ENCODE assay signal across 1 cellular context in the genomic region with DNA sequence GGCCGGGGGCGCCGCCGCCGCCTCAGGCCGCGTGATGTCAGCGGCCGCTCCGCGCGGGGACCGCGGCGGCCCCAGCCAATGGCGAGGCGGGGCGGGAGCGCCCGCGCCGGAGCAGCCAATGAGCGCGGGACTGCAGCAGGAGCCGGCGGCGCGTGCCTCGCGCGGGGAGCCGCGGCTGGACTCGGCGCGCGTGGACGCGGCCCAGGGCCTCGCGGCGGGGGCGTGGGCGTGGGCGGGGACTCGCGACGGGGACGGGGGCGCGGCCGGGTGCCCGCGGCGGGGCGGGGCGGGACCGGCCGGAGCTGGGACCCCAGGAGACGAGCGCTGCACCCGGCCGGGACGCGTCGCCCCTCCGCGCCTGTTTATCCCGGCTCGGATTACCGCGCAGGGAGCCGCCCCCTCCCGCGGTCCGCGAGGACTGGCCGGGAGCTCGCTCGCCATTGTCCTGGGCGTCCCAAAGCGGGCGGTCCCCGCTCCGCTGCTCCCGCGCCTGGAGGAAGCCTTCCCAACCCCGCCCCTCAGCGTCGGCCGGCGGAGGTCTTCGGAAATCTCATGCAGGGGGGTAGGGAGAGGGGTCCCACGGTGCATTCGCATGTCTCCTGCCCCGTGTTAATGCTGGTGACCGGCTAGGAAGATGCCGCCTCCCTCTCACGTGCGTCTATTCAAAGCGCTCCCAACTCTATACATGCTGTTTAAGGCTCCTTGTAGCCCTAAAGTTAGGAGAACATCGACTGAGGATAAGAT.
TF ChIP-seq lines count a peak whose summit lies in the region.

A gene (minus strand): TSS at position 33 of the 744 bp plus-strand sequence. CDS start 253 bp downstream, outside the sequence.

TF ChIP-seq in K562, 482 proteins besides CTCF, POLR2A, EP300 and RAD21 (continued from another document and continues in another):
- TF ChIP-seq PML (IDR thresholded peaks at IDR 0.05; ENCODE audit: low read length) (no peak), SOX6 (IDR thresholded peaks at IDR 0.05) (peak; percentile 58; the same call in 1 of the 2 replicates), ZNF263 (CRISPR knock-in tag; IDR thresholded peaks at IDR 0.05; ENCODE audit: borderline replicate concordance) (peak; percentile 37; the same call in 1 of the 2 replicates), CEBPB (tag; IDR thresholded peaks at IDR 0.05) (no peak), SAFB2 (IDR thresholded peaks at IDR 0.05; ENCODE audit: borderline replicate concordance, low read depth, low read length, severe bottlenecking) (no peak), NFYB (IDR thresholded peaks at IDR 0.05; ENCODE audit: extremely low read depth, insufficient read length) (peak; percentile 96), ZNF75A (CRISPR knock-in tag; IDR thresholded peaks at IDR 0.05) (no peak), ZFP30 (CRISPR knock-in tag; IDR thresholded peaks at IDR 0.05; ENCODE audit: borderline replicate concordance) (no peak), KAT8 (IDR thresholded peaks at IDR 0.05; ENCODE audit: low read depth) (no peak), HOXB6 (CRISPR knock-in tag; IDR thresholded peaks at IDR 0.05; ENCODE audit: borderline replicate concordance) (no peak), NCOR1 (IDR thresholded peaks at IDR 0.05) (no peak), ZNF707 (CRISPR knock-in tag; conservative IDR thresholded peaks at IDR 0.05) (no peak), ETV5 (CRISPR knock-in tag; IDR thresholded peaks at IDR 0.05; ENCODE audit: low read depth) (peak; percentile 72), ZKSCAN3 (CRISPR knock-in tag; IDR thresholded peaks at IDR 0.05) (no peak), PCBP1 (IDR thresholded peaks at IDR 0.05; ENCODE audit: low read depth, low read length, poor library complexity, severe bottlenecking) (no peak), ZNF695 (CRISPR knock-in tag; IDR thresholded peaks at IDR 0.05) (no peak), POLR2H (tag; IDR thresholded peaks at IDR 0.05; ENCODE audit: low read depth) (no peak), OTX1 (CRISPR knock-in tag; IDR thresholded peaks at IDR 0.05) (no peak), MTA3 (IDR thresholded peaks at IDR 0.05; ENCODE audit: borderline replicate concordance) (peak; percentile 69; the same call in 1 of the 2 replicates), GTF2A2 (tag; IDR thresholded peaks at IDR 0.05) (no peak), HMG20B (CRISPR knock-in tag; IDR thresholded peaks at IDR 0.05) (no peak), GABPB1 (CRISPR knock-in tag; IDR thresholded peaks at IDR 0.05) (peak; percentile 72; the same call in 1 of the 2 replicates), ZNF79 (CRISPR knock-in tag; IDR thresholded peaks at IDR 0.05; ENCODE audit: low read depth) (no peak), PTBP1 (IDR thresholded peaks at IDR 0.05; ENCODE audit: low read depth, low read length) (no peak), ZNF311 (CRISPR knock-in tag; IDR thresholded peaks at IDR 0.05) (no peak), ZNF124 (CRISPR knock-in tag; IDR thresholded peaks at IDR 0.05) (no peak), CHD2 (IDR thresholded peaks at IDR 0.05; ENCODE audit: low read depth, low read length) (0 out of 2 replicates have a peak, but pooled peaks have one; percentile 14), E2F3 (CRISPR knock-in tag; IDR thresholded peaks at IDR 0.05) (no peak), CC2D1A (IDR thresholded peaks at IDR 0.05) (no peak), STAG1 (CRISPR knock-in tag; IDR thresholded peaks at IDR 0.05; ENCODE audit: borderline replicate concordance) (0 out of 2 replicates have a peak, but pooled peaks have one; percentile 14), ARHGAP35 (IDR thresholded peaks at IDR 0.05; ENCODE audit: partially characterized antibody) (no peak), NELFE (IDR thresholded peaks at IDR 0.05; ENCODE audit: insufficient read depth, insufficient read length) (no peak), BDP1 (IDR thresholded peaks at IDR 0.05; ENCODE audit: insufficient read depth, insufficient read length) (no peak), BACH1 (tag; IDR thresholded peaks at IDR 0.05) (no peak)
- TF ChIP-seq, protein P1, sequence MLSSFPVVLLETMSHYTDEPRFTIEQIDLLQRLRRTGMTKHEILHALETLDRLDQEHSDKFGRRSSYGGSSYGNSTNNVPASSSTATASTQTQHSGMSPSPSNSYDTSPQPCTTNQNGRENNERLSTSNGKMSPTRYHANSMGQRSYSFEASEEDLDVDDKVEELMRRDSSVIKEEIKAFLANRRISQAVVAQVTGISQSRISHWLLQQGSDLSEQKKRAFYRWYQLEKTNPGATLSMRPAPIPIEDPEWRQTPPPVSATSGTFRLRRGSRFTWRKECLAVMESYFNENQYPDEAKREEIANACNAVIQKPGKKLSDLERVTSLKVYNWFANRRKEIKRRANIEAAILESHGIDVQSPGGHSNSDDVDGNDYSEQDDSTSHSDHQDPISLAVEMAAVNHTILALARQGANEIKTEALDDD (IDR thresholded peaks at IDR 0.05) = no peak
- TF ChIP-seq, protein P2, sequence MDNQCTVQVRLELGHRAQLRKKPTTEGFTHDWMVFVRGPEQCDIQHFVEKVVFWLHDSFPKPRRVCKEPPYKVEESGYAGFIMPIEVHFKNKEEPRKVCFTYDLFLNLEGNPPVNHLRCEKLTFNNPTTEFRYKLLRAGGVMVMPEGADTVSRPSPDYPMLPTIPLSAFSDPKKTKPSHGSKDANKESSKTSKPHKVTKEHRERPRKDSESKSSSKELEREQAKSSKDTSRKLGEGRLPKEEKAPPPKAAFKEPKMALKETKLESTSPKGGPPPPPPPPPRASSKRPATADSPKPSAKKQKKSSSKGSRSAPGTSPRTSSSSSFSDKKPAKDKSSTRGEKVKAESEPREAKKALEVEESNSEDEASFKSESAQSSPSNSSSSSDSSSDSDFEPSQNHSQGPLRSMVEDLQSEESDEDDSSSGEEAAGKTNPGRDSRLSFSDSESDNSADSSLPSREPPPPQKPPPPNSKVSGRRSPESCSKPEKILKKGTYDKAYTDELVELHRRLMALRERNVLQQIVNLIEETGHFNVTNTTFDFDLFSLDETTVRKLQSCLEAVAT (IDR thresholded peaks at IDR 0.05) = no peak
- TF ChIP-seq, protein P3, sequence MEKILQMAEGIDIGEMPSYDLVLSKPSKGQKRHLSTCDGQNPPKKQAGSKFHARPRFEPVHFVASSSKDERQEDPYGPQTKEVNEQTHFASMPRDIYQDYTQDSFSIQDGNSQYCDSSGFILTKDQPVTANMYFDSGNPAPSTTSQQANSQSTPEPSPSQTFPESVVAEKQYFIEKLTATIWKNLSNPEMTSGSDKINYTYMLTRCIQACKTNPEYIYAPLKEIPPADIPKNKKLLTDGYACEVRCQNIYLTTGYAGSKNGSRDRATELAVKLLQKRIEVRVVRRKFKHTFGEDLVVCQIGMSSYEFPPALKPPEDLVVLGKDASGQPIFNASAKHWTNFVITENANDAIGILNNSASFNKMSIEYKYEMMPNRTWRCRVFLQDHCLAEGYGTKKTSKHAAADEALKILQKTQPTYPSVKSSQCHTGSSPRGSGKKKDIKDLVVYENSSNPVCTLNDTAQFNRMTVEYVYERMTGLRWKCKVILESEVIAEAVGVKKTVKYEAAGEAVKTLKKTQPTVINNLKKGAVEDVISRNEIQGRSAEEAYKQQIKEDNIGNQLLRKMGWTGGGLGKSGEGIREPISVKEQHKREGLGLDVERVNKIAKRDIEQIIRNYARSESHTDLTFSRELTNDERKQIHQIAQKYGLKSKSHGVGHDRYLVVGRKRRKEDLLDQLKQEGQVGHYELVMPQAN (IDR thresholded peaks at IDR 0.05; ENCODE audit: borderline replicate concordance) = peak; percentile 73; the same call in 1 of the 2 replicates
- TF ChIP-seq, protein P4, sequence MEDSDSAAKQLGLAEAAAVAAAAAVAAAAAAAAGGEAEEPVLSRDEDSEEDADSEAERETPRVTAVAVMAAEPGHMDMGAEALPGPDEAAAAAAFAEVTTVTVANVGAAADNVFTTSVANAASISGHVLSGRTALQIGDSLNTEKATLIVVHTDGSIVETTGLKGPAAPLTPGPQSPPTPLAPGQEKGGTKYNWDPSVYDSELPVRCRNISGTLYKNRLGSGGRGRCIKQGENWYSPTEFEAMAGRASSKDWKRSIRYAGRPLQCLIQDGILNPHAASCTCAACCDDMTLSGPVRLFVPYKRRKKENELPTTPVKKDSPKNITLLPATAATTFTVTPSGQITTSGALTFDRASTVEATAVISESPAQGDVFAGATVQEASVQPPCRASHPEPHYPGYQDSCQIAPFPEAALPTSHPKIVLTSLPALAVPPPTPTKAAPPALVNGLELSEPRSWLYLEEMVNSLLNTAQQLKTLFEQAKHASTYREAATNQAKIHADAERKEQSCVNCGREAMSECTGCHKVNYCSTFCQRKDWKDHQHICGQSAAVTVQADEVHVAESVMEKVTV (CRISPR knock-in tag; IDR thresholded peaks at IDR 0.05) = no peak
- TF ChIP-seq, protein P5, sequence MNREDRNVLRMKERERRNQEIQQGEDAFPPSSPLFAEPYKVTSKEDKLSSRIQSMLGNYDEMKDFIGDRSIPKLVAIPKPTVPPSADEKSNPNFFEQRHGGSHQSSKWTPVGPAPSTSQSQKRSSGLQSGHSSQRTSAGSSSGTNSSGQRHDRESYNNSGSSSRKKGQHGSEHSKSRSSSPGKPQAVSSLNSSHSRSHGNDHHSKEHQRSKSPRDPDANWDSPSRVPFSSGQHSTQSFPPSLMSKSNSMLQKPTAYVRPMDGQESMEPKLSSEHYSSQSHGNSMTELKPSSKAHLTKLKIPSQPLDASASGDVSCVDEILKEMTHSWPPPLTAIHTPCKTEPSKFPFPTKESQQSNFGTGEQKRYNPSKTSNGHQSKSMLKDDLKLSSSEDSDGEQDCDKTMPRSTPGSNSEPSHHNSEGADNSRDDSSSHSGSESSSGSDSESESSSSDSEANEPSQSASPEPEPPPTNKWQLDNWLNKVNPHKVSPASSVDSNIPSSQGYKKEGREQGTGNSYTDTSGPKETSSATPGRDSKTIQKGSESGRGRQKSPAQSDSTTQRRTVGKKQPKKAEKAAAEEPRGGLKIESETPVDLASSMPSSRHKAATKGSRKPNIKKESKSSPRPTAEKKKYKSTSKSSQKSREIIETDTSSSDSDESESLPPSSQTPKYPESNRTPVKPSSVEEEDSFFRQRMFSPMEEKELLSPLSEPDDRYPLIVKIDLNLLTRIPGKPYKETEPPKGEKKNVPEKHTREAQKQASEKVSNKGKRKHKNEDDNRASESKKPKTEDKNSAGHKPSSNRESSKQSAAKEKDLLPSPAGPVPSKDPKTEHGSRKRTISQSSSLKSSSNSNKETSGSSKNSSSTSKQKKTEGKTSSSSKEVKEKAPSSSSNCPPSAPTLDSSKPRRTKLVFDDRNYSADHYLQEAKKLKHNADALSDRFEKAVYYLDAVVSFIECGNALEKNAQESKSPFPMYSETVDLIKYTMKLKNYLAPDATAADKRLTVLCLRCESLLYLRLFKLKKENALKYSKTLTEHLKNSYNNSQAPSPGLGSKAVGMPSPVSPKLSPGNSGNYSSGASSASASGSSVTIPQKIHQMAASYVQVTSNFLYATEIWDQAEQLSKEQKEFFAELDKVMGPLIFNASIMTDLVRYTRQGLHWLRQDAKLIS (CRISPR knock-in tag; IDR thresholded peaks at IDR 0.05) = 0 out of 2 replicates have a peak, but pooled peaks have one; percentile 28
- TF ChIP-seq, protein P6, sequence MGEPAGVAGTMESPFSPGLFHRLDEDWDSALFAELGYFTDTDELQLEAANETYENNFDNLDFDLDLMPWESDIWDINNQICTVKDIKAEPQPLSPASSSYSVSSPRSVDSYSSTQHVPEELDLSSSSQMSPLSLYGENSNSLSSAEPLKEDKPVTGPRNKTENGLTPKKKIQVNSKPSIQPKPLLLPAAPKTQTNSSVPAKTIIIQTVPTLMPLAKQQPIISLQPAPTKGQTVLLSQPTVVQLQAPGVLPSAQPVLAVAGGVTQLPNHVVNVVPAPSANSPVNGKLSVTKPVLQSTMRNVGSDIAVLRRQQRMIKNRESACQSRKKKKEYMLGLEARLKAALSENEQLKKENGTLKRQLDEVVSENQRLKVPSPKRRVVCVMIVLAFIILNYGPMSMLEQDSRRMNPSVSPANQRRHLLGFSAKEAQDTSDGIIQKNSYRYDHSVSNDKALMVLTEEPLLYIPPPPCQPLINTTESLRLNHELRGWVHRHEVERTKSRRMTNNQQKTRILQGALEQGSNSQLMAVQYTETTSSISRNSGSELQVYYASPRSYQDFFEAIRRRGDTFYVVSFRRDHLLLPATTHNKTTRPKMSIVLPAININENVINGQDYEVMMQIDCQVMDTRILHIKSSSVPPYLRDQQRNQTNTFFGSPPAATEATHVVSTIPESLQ (CRISPR knock-in tag; IDR thresholded peaks at IDR 0.05) = 0 out of 2 replicates have a peak, but pooled peaks have one; percentile 59
- TF ChIP-seq, protein P7, sequence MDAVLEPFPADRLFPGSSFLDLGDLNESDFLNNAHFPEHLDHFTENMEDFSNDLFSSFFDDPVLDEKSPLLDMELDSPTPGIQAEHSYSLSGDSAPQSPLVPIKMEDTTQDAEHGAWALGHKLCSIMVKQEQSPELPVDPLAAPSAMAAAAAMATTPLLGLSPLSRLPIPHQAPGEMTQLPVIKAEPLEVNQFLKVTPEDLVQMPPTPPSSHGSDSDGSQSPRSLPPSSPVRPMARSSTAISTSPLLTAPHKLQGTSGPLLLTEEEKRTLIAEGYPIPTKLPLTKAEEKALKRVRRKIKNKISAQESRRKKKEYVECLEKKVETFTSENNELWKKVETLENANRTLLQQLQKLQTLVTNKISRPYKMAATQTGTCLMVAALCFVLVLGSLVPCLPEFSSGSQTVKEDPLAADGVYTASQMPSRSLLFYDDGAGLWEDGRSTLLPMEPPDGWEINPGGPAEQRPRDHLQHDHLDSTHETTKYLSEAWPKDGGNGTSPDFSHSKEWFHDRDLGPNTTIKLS (IDR thresholded peaks at IDR 0.05; ENCODE audit: borderline replicate concordance, low read depth) = 0 out of 2 replicates have a peak, but pooled peaks have one; percentile 41
- TF ChIP-seq, protein P8, sequence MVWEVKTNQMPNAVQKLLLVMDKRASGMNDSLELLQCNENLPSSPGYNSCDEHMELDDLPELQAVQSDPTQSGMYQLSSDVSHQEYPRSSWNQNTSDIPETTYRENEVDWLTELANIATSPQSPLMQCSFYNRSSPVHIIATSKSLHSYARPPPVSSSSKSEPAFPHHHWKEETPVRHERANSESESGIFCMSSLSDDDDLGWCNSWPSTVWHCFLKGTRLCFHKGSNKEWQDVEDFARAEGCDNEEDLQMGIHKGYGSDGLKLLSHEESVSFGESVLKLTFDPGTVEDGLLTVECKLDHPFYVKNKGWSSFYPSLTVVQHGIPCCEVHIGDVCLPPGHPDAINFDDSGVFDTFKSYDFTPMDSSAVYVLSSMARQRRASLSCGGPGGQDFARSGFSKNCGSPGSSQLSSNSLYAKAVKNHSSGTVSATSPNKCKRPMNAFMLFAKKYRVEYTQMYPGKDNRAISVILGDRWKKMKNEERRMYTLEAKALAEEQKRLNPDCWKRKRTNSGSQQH (CRISPR knock-in tag; IDR thresholded peaks at IDR 0.05) = no peak
- TF ChIP-seq, protein P9, sequence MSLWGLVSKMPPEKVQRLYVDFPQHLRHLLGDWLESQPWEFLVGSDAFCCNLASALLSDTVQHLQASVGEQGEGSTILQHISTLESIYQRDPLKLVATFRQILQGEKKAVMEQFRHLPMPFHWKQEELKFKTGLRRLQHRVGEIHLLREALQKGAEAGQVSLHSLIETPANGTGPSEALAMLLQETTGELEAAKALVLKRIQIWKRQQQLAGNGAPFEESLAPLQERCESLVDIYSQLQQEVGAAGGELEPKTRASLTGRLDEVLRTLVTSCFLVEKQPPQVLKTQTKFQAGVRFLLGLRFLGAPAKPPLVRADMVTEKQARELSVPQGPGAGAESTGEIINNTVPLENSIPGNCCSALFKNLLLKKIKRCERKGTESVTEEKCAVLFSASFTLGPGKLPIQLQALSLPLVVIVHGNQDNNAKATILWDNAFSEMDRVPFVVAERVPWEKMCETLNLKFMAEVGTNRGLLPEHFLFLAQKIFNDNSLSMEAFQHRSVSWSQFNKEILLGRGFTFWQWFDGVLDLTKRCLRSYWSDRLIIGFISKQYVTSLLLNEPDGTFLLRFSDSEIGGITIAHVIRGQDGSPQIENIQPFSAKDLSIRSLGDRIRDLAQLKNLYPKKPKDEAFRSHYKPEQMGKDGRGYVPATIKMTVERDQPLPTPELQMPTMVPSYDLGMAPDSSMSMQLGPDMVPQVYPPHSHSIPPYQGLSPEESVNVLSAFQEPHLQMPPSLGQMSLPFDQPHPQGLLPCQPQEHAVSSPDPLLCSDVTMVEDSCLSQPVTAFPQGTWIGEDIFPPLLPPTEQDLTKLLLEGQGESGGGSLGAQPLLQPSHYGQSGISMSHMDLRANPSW (CRISPR knock-in tag; IDR thresholded peaks at IDR 0.05) = 0 out of 2 replicates have a peak, but pooled peaks have one; percentile 36
